ENCODE assay signal across 1 cellular context in the genomic region with DNA sequence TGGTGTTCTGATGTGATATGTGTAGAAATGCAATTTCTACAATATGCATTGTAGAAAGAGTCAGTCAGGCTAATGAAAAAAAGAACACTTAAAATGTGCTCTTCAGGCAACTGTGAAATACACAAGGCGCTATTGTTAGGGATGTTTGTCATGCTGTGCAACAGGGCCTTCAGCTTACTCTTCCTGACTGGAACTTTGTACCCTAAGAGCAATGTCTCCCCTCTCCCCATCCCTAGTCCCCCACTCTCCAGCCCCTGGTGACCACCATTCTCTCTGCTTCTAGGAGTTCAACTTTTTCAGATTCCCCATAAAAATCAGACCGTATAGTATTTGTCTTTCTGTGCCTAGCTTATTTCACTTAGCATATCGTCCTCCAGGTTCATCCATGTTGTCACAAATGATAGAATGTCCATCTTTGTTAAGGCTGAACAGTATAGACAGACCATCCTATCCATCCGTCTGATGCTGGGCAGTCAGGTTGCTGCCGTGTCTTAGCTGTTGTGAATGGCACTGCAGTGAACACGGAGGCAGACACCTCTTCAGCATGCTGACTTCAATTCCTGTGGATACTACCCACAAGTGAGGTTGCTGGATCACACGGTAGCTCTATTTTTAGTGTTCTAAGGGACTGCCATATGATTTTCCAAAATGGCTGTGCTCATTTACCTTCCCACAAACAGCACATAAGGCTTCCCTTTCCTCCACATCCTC.
TF ChIP-seq lines count a peak whose summit lies in the region.

No MANE protein-coding gene starts in this region.

TF ChIP-seq in GM12878, 131 proteins besides CTCF, POLR2A, EP300 and RAD21:
- no peak for TF ChIP-seq TARDBP (IDR thresholded peaks at IDR 0.05; ENCODE audit: borderline replicate concordance)
- no peak for TF ChIP-seq RELA (IDR thresholded peaks at IDR 0.05; ENCODE audit: borderline replicate concordance, partially characterized antibody)
- TF ChIP-seq, protein P1, sequence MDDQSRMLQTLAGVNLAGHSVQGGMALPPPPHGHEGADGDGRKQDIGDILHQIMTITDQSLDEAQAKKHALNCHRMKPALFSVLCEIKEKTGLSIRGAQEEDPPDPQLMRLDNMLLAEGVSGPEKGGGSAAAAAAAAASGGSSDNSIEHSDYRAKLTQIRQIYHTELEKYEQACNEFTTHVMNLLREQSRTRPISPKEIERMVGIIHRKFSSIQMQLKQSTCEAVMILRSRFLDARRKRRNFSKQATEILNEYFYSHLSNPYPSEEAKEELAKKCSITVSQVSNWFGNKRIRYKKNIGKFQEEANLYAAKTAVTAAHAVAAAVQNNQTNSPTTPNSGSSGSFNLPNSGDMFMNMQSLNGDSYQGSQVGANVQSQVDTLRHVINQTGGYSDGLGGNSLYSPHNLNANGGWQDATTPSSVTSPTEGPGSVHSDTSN (IDR thresholded peaks at IDR 0.05; ENCODE audit: insufficient replicate concordance, low read depth, low read length) = peak; percentile 48
- TF ChIP-seq TAF1 (IDR thresholded peaks at IDR 0.05; ENCODE audit: borderline replicate concordance, low read depth, low read length) = no peak
- TF ChIP-seq, protein P2, sequence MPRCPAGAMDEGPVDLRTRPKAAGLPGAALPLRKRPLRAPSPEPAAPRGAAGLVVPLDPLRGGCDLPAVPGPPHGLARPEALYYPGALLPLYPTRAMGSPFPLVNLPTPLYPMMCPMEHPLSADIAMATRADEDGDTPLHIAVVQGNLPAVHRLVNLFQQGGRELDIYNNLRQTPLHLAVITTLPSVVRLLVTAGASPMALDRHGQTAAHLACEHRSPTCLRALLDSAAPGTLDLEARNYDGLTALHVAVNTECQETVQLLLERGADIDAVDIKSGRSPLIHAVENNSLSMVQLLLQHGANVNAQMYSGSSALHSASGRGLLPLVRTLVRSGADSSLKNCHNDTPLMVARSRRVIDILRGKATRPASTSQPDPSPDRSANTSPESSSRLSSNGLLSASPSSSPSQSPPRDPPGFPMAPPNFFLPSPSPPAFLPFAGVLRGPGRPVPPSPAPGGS (IDR thresholded peaks at IDR 0.05; ENCODE audit: borderline replicate concordance, insufficient read depth, low read depth, low read length, poor library complexity, severe bottlenecking) = peak; percentile 81
